Comparison of ENCODE assay signal across 23 cellular contexts in genomic region chrX:31302573-31303075, GRCh38.
"Had no signal": no experiment of that assay in that cellular context is flagged by ENCODE, and none has a peak within 500 bp of the region (broad histone marks: within the 10 kb centered on the region; RNA-seq: fewer than 3 reads in every experiment).

No MANE protein-coding gene starts in this region.

- H3K4me3 Mint-ChIP-seq: IgD-negative memory B cell had no signal

- H3K4me1 ChIP-seq: SJSA1 had no signal

- FAIRE-seq: K562, RCC 7860 had no signal

- ATAC-seq: K562 had no signal

- H3K36me3 ChIP-seq: SJSA1 had no signal

- H3K4me3 ChIP-seq: K562, SJSA1, SK-N-MC had no signal

- H3K9ac ChIP-seq: KMS-11 had no signal

- H3K27me3 ChIP-seq: SJSA1 had no signal

- H3K27ac ChIP-seq: KMS-11, SJSA1, SK-N-MC had no signal

- H3K9me3 ChIP-seq: SJSA1 had no signal

- DNase-seq: Kasumi-1, MM.1S, NCI-H1092 treated with DMSO at 0.1 percent for 48 hours, NCI-H1436, NCI-H187, NCI-H2029, NCI-H2081 treated with DMSO at 0.1 percent for 48 hours, NCI-H2171, NCI-H226, NCI-H446, NCI-H510A, NCI-H524 treated with DMSO at 0.1 percent for 48 hours, NCI-H69, NCI-H774, Right ventricle myocardium superior, RPMI8226, SIG-M5 had no signal

- H3K36me3 Mint-ChIP-seq: IgD-negative memory B cell had no signal

- H3K4me2 ChIP-seq: KMS-11 had no signal

- H3K27ac Mint-ChIP-seq: IgD-negative memory B cell had no signal
